24 cellular contexts compared by ENCODE assay signal in genomic region chr1:26373789-26374188, GRCh38. TPM values are rescaled to one million over a fixed set of nuclear protein-coding genes. Genes with fewer than 3 reads are reported as not detected.
DNase-seq lines count a peak whose midpoint lies in the region; ATAC-seq and TF ChIP-seq lines count a peak whose summit lies in the region.
"Had no signal": no experiment of that assay in that cellular context is flagged by ENCODE, and none has a peak within 500 bp of the region (broad histone marks: within the 10 kb centered on the region; RNA-seq: fewer than 3 reads in every experiment).

No MANE protein-coding gene starts in this region.

- ATAC-seq in activated CD4-positive, alpha-beta T cell treated with anti-CD3 and anti-CD28 coated beads for 36 hours, result no peak
- ATAC-seq in naive thymus-derived CD8-positive, alpha-beta T cell, result no peak
- ATAC-seq: HCT116, upper lobe of right lung had no signal

- H3K27me3 ChIP-seq in uterus, result no peaks in the 10 kb centered on the region
- H3K27me3 ChIP-seq: upper lobe of right lung had no signal

- H3K36me3 ChIP-seq in KOPT-K1 (ENCODE audit: insufficient read depth, low read length) (no peaks in the 10 kb centered on the region), uterus (no peaks in the 10 kb centered on the region)
- H3K36me3 ChIP-seq: neutrophil, upper lobe of right lung had no signal

- no peaks in the 10 kb centered on the region for H3K36me3 Mint-ChIP-seq in activated CD4-positive, alpha-beta T cell treated with anti-CD3 and anti-CD28 coated beads for 36 hours (ENCODE audit: low read depth)
- peaks cover 5% of the 10 kb centered on the region for H3K36me3 Mint-ChIP-seq in activated naive CD8-positive, alpha-beta T cell
- peaks cover 0 to 3% (median 0%) of the 10 kb centered on the region in 3 donors for H3K36me3 Mint-ChIP-seq in naive thymus-derived CD8-positive, alpha-beta T cell

- TF ChIP-seq CTCF in uterus (IDR thresholded peaks at IDR 0.05), result no peak

- CTCF ChIA-PET in activated CD4-positive, alpha-beta T cell treated with anti-CD3 and anti-CD28 coated beads for 36 hours (lab: Charles Lee), result interaction anchor here (0.8 to 3.6 kb wide), 5 partner anchors 8 to 86 kb away, joined by 3 to 24 read pairs (median 6); no protein-coding TSS in a partner anchor

- POLR2A ChIA-PET in activated CD4-positive, alpha-beta T cell treated with anti-CD3 and anti-CD28 coated beads for 36 hours (lab: Charles Lee), result no interaction called here
- POLR2A ChIA-PET in naive thymus-derived CD8-positive, alpha-beta T cell (lab: Charles Lee), result interaction anchor here (0.9 to 9.2 kb wide), 7 partner anchors 12 to 98 kb away, joined by 3 to 75 read pairs (median 3); partner anchors contain the start of genes CD52, HMGN2 and SH3BGRL3

- intact Hi-C loops in activated CD4-positive, alpha-beta T cell treated with anti-CD3 and anti-CD28 coated beads for 36 hours (cut with DNase I, micrococcal nuclease), result no loop called here
- intact Hi-C loops in uterus (cut with DNase I; ENCODE audit: low total_unique reads), result no loop called here

- H3K4me3 Mint-ChIP-seq in activated CD4-positive, alpha-beta T cell treated with anti-CD3 and anti-CD28 coated beads for 36 hours, result no peak overlapping the region
- H3K4me3 Mint-ChIP-seq in activated naive CD8-positive, alpha-beta T cell, result peak overlapping the region; percentile 63
- H3K4me3 Mint-ChIP-seq in naive thymus-derived CD8-positive, alpha-beta T cell, result peak overlapping the region in 9 of 10 donors; percentile 12 to 80 (median 61)

- H3K9me3 ChIP-seq in KOPT-K1 (ENCODE audit: insufficient read depth, low read length, poor library complexity, severe bottlenecking) (no peaks in the 10 kb centered on the region), uterus (no peaks in the 10 kb centered on the region)
- H3K9me3 ChIP-seq: neutrophil, upper lobe of right lung had no signal

- no peak for DNase-seq in activated CD4-positive, alpha-beta T cell treated with anti-CD3 and anti-CD28 coated beads for 36 hours
- no peak for DNase-seq in activated CD4-positive, alpha-beta T cell treated with anti-CD3 and anti-CD28 coated beads, Interleukin-2, amount 50 U/mL, for 48 hours
- DNase-seq in naive thymus-derived CD8-positive, alpha-beta T cell, result no peak
- DNase-seq in NCI-H82 treated with DMSO at 0.1 percent for 48 hours (lab: John Stamatoyannopoulos, UW; ENCODE audit: unreplicated experiment) (no peak), DMS153 (lab: John Stamatoyannopoulos, UW) (no peak), uterus (no peak)
- DNase-seq: amniotic stem cell; C1 segment of cervical spinal cord; DMS79 treated with DMSO at 0.1 percent for 48 hours; hippocampal formation; kidney glomerular epithelial cell; NCI-H1417 treated with DMSO at 0.1 percent for 48 hours; NCI-H2171; NCI-H82; stimulated activated naive CD4-positive, alpha-beta T cell treated with Interleukin-2 at 50 U/mL for 16 hours; SW 1271; upper lobe of right lung had no signal

- TF ChIP-seq POLR2A in uterus (IDR thresholded peaks at IDR 0.05), result no peak

- peak overlapping the region; percentile 76 for H3K27ac Mint-ChIP-seq in activated CD4-positive, alpha-beta T cell treated with anti-CD3 and anti-CD28 coated beads for 36 hours
- peak overlapping the region; percentile 31 for H3K27ac Mint-ChIP-seq in activated naive CD8-positive, alpha-beta T cell
- H3K27ac Mint-ChIP-seq in naive thymus-derived CD8-positive, alpha-beta T cell, result peak overlapping the region in 8 of 10 donors; percentile 7 to 88 (median 58)

- no peak overlapping the region for H3K4me3 ChIP-seq in uterus
- H3K4me3 ChIP-seq: upper lobe of right lung had no signal

- H3K4me1 Mint-ChIP-seq in activated CD4-positive, alpha-beta T cell treated with anti-CD3 and anti-CD28 coated beads for 36 hours, result peaks cover 88% of the 10 kb centered on the region
- peaks cover 90% of the 10 kb centered on the region for H3K4me1 Mint-ChIP-seq in activated naive CD8-positive, alpha-beta T cell (ENCODE audit: low read depth)
- H3K4me1 Mint-ChIP-seq in naive thymus-derived CD8-positive, alpha-beta T cell, result peaks cover 56 to 91% (median 90%) of the 10 kb centered on the region in 4 donors

- no peaks in the 10 kb centered on the region for H3K9me3 Mint-ChIP-seq in activated CD4-positive, alpha-beta T cell treated with anti-CD3 and anti-CD28 coated beads for 36 hours (ENCODE audit: low read depth)
- no peaks in the 10 kb centered on the region for H3K9me3 Mint-ChIP-seq in activated naive CD8-positive, alpha-beta T cell (ENCODE audit: low read depth)
- peaks cover 0 to 5% (median 0%) of the 10 kb centered on the region in 9 donors for H3K9me3 Mint-ChIP-seq in naive thymus-derived CD8-positive, alpha-beta T cell

- H3K27ac ChIP-seq in KOPT-K1 (ENCODE audit: low read depth, low read length, poor library complexity, severe bottlenecking) (peak overlapping the region; percentile 73), uterus (no peak overlapping the region)
- H3K27ac ChIP-seq: KMS-11, neutrophil, upper lobe of right lung, VCaP had no signal

- no peaks in the 10 kb centered on the region for H3K4me1 ChIP-seq in uterus

- no peaks in the 10 kb centered on the region for H3K27me3 Mint-ChIP-seq in activated CD4-positive, alpha-beta T cell treated with anti-CD3 and anti-CD28 coated beads for 36 hours
- no peaks in the 10 kb centered on the region for H3K27me3 Mint-ChIP-seq in activated naive CD8-positive, alpha-beta T cell
- H3K27me3 Mint-ChIP-seq in naive thymus-derived CD8-positive, alpha-beta T cell, result no peaks in the 10 kb centered on the region

RNA-seq across cellular contexts. Expression of gene ZNF683, which starts 1.2 kb away (rescaled TPM):
- total RNA-seq in activated CD4-positive, alpha-beta T cell treated with anti-CD3 and anti-CD28 coated beads for 36 hours, result not detected
- total RNA-seq in naive thymus-derived CD8-positive, alpha-beta T cell, result 1 to 10 TPM; 2.1 to 2.4 TPM
- 1 to 10 TPM in 2 of 3 donors, under 1 TPM in 1; 0.42 to 6.3 (median 3.1) TPM for polyA plus RNA-seq in naive thymus-derived CD8-positive, alpha-beta T cell
- not detected for total RNA-seq in uterus
- total RNA-seq: A172 had no signal

RNA-seq across cellular contexts. Expression of gene CRYBG2, which starts 19.9 kb away (rescaled TPM):
- 1 to 10 TPM; 1.5 to 1.6 TPM for total RNA-seq in activated CD4-positive, alpha-beta T cell treated with anti-CD3 and anti-CD28 coated beads for 36 hours
- total RNA-seq in naive thymus-derived CD8-positive, alpha-beta T cell, result under 1 TPM; 0.74 to 0.75 TPM
- under 1 TPM in 2 of 3 donors, not detected in 1; 0.07 to 0.55 TPM for polyA plus RNA-seq in naive thymus-derived CD8-positive, alpha-beta T cell
- total RNA-seq in uterus, result 1 to 10 TPM in 1 of 4 donors, not detected in 3; 3.0 TPM

RNA-seq across cellular contexts. Expression of gene LIN28A, which starts 36.8 kb away (rescaled TPM):
- total RNA-seq in activated CD4-positive, alpha-beta T cell treated with anti-CD3 and anti-CD28 coated beads for 36 hours, result not detected
- total RNA-seq in naive thymus-derived CD8-positive, alpha-beta T cell, result not detected
- not detected for polyA plus RNA-seq in naive thymus-derived CD8-positive, alpha-beta T cell
- under 1 TPM in 1 of 4 donors, not detected in 3; 0.14 TPM for total RNA-seq in uterus
- total RNA-seq: A172, upper lobe of right lung had no signal

RNA-seq across cellular contexts. Expression of gene CD52, which starts 56.0 kb away (rescaled TPM):
- 100 to 1,000 TPM; 216 to 217 TPM for total RNA-seq in activated CD4-positive, alpha-beta T cell treated with anti-CD3 and anti-CD28 coated beads for 36 hours
- 100 to 1,000 TPM; 772 to 847 TPM for total RNA-seq in naive thymus-derived CD8-positive, alpha-beta T cell
- polyA plus RNA-seq in naive thymus-derived CD8-positive, alpha-beta T cell, result 1,000 to 10,000 TPM; 6,330 to 6,863 (median 6,804) TPM
- 1 to 10 TPM in 1 of 4 donors, not detected in 3; 7.8 TPM for total RNA-seq in uterus
- total RNA-seq: A172 had no signal

RNA-seq across cellular contexts. Expression of gene DHDDS, which starts 58.3 kb away (rescaled TPM):
- total RNA-seq in activated CD4-positive, alpha-beta T cell treated with anti-CD3 and anti-CD28 coated beads for 36 hours, result 10 to 100 TPM; 34.1 to 40.7 TPM
- total RNA-seq in naive thymus-derived CD8-positive, alpha-beta T cell, result 10 to 100 TPM; 35.5 to 36.5 TPM
- polyA plus RNA-seq in naive thymus-derived CD8-positive, alpha-beta T cell, result 10 to 100 TPM; 15.1 to 20.7 (median 18.6) TPM
- total RNA-seq in uterus, result 10 to 100 TPM in 3 of 4 donors, 1 to 10 TPM in 1; 7.1 to 42.6 (median 26.6) TPM
